15 cellular contexts compared by ENCODE assay signal in the genomic region with DNA sequence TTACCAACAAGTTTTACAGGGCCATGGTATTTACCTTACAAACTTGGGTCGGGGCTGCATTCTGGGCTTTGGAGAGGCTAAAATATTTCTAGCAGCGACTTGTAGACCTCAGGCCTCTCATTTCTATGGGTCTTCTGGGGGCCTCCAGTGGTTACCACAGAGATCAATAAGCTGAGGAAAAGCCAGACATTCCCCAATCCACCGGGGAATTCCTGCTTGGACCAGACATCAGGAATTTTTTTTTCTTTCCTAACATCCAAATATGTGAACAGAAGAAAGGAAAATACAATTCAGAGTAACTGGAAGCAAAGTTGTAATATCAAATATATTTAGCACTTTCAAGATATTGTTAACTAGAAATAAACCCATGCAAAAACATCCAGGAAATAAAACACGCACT. TPM values are rescaled to one million over a fixed set of nuclear protein-coding genes. Genes with fewer than 3 reads are reported as not detected.
DNase-seq lines count a peak whose midpoint lies in the region; ATAC-seq and TF ChIP-seq lines count a peak whose summit lies in the region.
"Had no signal": no experiment of that assay in that cellular context is flagged by ENCODE, and none has a peak within 500 bp of the region (broad histone marks: within the 10 kb centered on the region; RNA-seq: fewer than 3 reads in every experiment).

No MANE protein-coding gene starts in this region.

- no peaks in the 10 kb centered on the region for H3K4me1 Mint-ChIP-seq in activated T-helper 17 cell treated with anti-CD3 and anti-CD28 coated beads, Interleukin-2, amount 50 U/mL, for 72 hours

- no peak overlapping the region for H3K27ac Mint-ChIP-seq in activated T-helper 17 cell treated with anti-CD3 and anti-CD28 coated beads, Interleukin-2, amount 50 U/mL, for 72 hours
- H3K27ac Mint-ChIP-seq: activated CD4-positive, alpha-beta T cell treated with anti-CD3 and anti-CD28 coated beads for 36 hours; activated naive CD8-positive, alpha-beta T cell treated with anti-CD3 and anti-CD28 coated beads, Interleukin-2, amount 10 ng/mL, durations not matched to agents 7 days and 5 days had no signal

- peak overlapping the region; percentile 30 for H3K4me3 Mint-ChIP-seq in activated T-helper 17 cell treated with anti-CD3 and anti-CD28 coated beads, Interleukin-2, amount 50 U/mL, for 72 hours
- H3K4me3 Mint-ChIP-seq: activated CD4-positive, alpha-beta T cell treated with anti-CD3 and anti-CD28 coated beads for 36 hours had no signal

- no peaks in the 10 kb centered on the region for H3K27me3 ChIP-seq in rectal smooth muscle tissue (ENCODE audit: control insufficient read depth, insufficient read depth, low read length)

- no peaks in the 10 kb centered on the region for H3K36me3 Mint-ChIP-seq in activated T-helper 17 cell treated with anti-CD3 and anti-CD28 coated beads, Interleukin-2, amount 50 U/mL, for 72 hours (ENCODE audit: low read depth)
- H3K36me3 Mint-ChIP-seq: activated naive CD8-positive, alpha-beta T cell treated with anti-CD3 and anti-CD28 coated beads, Interleukin-2, amount 10 ng/mL, durations not matched to agents 7 days and 5 days had no signal

- in situ Hi-C loops in G401 (cut with HindIII; ENCODE audit: low sequenced_read_pairs) = no loop called here

- no peaks in the 10 kb centered on the region for H3K9me3 Mint-ChIP-seq in activated T-helper 17 cell treated with anti-CD3 and anti-CD28 coated beads, Interleukin-2, amount 50 U/mL, for 72 hours
- H3K9me3 Mint-ChIP-seq: activated naive CD8-positive, alpha-beta T cell treated with anti-CD3 and anti-CD28 coated beads, Interleukin-2, amount 10 ng/mL, durations not matched to agents 7 days and 5 days had no signal

- H3K4me3 ChIP-seq in foreskin fibroblast (ENCODE audit: low read depth in 1 of 2, low read length in 2 of 2) (peak overlapping the region; percentile 80 to 82), rectal smooth muscle tissue (ENCODE audit: low read length) (peak overlapping the region; percentile 67)

- H3K27ac ChIP-seq in rectal smooth muscle tissue (ENCODE audit: low read depth, low read length) = peak overlapping the region; percentile 28
- H3K27ac ChIP-seq: foreskin keratinocyte had no signal

- H3K36me3 ChIP-seq in rectal smooth muscle tissue (ENCODE audit: control insufficient read depth, insufficient read depth, low read length) = no peaks in the 10 kb centered on the region
- H3K36me3 ChIP-seq: thyroid gland had no signal

- no peak overlapping the region for H3K9ac ChIP-seq in rectal smooth muscle tissue (ENCODE audit: low read length)

- DNase-seq in G401 (ENCODE audit: low spot score) = peak; percentile 13
- peak in 1 of 2 donors; percentile 11 for DNase-seq in foreskin fibroblast
- no peak for DNase-seq in RPMI8226
- DNase-seq in NOMO-1 (lab: John Stamatoyannopoulos, UW; ENCODE audit: unreplicated experiment in 2 of 2) = no peak
- DNase-seq in NCI-H146 treated with DMSO at 0.1 percent for 48 hours (lab: John Stamatoyannopoulos, UW; ENCODE audit: unreplicated experiment) = no peak
- DNase-seq: activated CD4-positive, alpha-beta T cell treated with anti-CD3 and anti-CD28 coated beads for 36 hours; activated naive CD8-positive, alpha-beta T cell treated with anti-CD3 and anti-CD28 coated beads, Interleukin-2, amount 10 ng/mL, durations not matched to agents 7 days and 5 days; DND-41; NCI-H2029; stimulated activated CD4-positive, alpha-beta T cell treated with anti-CD3 and anti-CD28 coated beads, Interleukin-4, amount 100 ng/mL, for 4 hours; thyroid gland had no signal

- H3K4me1 ChIP-seq in rectal smooth muscle tissue (ENCODE audit: control insufficient read depth, insufficient read depth, low read length) = peaks cover 7% of the 10 kb centered on the region

- ATAC-seq in activated T-helper 17 cell treated with anti-CD3 and anti-CD28 coated beads, Interleukin-2, amount 50 U/mL, for 72 hours (replicated peaks) = no peak
- ATAC-seq in HG03039 (IDR thresholded peaks at IDR 0.05; ENCODE audit: unreplicated experiment) = no peak

- no peak for TF ChIP-seq CTCF in foreskin fibroblast (IDR thresholded peaks at IDR 0.05; ENCODE audit: low read depth, low read length)

- H3K27me3 Mint-ChIP-seq in activated T-helper 17 cell treated with anti-CD3 and anti-CD28 coated beads, Interleukin-2, amount 50 U/mL, for 72 hours = peaks cover 29% of the 10 kb centered on the region

RNA-seq across cellular contexts. Expression of a gene that starts 1.5 kb away (rescaled TPM):
- total RNA-seq in G401 (2014; rRNA removed; shearing (Covaris generic)) = 41.6 and 75.1 TPM in 2 replicates
- total RNA-seq in activated T-helper 17 cell treated with anti-CD3 and anti-CD28 coated beads, Interleukin-2, amount 50 U/mL, for 72 hours = not detected

RNA-seq across cellular contexts. Expression of a gene that starts 33.9 kb away (rescaled TPM):
- total RNA-seq in G401 (2014; rRNA removed; shearing (Covaris generic)) = 16.9 and 27.9 TPM in 2 replicates
- total RNA-seq in activated T-helper 17 cell treated with anti-CD3 and anti-CD28 coated beads, Interleukin-2, amount 50 U/mL, for 72 hours = 10 to 100 TPM; 14.4 to 19.6 TPM

Comparison
In these comparisons a context has a peak if more than half of its experiments do, and no peak if none do; other contexts are left out.
1. RNA of a gene that starts 1.5 kb away (total RNA-seq): 41.6 to 75.1 TPM in G401; not detected in activated T-helper 17 cell treated with anti-CD3 and anti-CD28 coated beads, Interleukin-2, amount 50 U/mL, for 72 hours; every median in the first group is over 10 times any median in the second.